1 cellular context compared by ENCODE assay signal in genomic region chr6:152471459-152472070, GRCh38.
TF ChIP-seq lines count a peak whose summit lies in the region.

No MANE protein-coding gene starts in this region.

TF ChIP-seq in H1, 55 proteins besides CTCF, POLR2A, EP300 and RAD21:
- TF ChIP-seq TAF7 (optimal IDR thresholded peaks at IDR 0.05; ENCODE audit: borderline replicate concordance, low read depth, low read length) = no peak
- TF ChIP-seq SIX5 (IDR thresholded peaks at IDR 0.05; ENCODE audit: low read depth, low read length) = no peak
- no peak for TF ChIP-seq NANOG (IDR thresholded peaks at IDR 0.05; ENCODE audit: insufficient read depth, low read depth, low read length, poor library complexity, severe bottlenecking)
- no peak for TF ChIP-seq KDM5A (IDR thresholded peaks at IDR 0.05; ENCODE audit: low read length)
- TF ChIP-seq PHF8 (conservative IDR thresholded peaks at IDR 0.05; ENCODE audit: low read depth, low read length) = no peak
- TF ChIP-seq CHD2 (IDR thresholded peaks at IDR 0.05; ENCODE audit: low read length) = no peak
- TF ChIP-seq RFX5 (IDR thresholded peaks at IDR 0.05; ENCODE audit: borderline replicate concordance, low read depth, low read length) = no peak
